Comparison of ENCODE assay signal across 1 cellular context in genomic region chr9:123425261-123425821, GRCh38.
TF ChIP-seq lines count a peak whose summit lies in the region.

No MANE protein-coding gene starts in this region.

TF ChIP-seq in WTC11, 78 proteins besides CTCF, POLR2A, EP300 and RAD21 (continued from another document):
- TF ChIP-seq ZMAT4 (CRISPR knock-in tag; IDR thresholded peaks at IDR 0.05): no peak
- TF ChIP-seq ZBTB21 (CRISPR knock-in tag; IDR thresholded peaks at IDR 0.05; ENCODE audit: borderline replicate concordance): no peak
- TF ChIP-seq IRF2 (CRISPR knock-in tag; IDR thresholded peaks at IDR 0.05; ENCODE audit: borderline replicate concordance, low read depth): no peak
- no peak for TF ChIP-seq ATF3 (CRISPR knock-in tag; conservative IDR thresholded peaks at IDR 0.05)
- no peak for TF ChIP-seq NR3C1 (CRISPR knock-in tag; conservative IDR thresholded peaks at IDR 0.05; ENCODE audit: low read depth)
- no peak for TF ChIP-seq TCF7 (CRISPR knock-in tag; IDR thresholded peaks at IDR 0.05; ENCODE audit: low read depth)
- TF ChIP-seq TEAD1 (CRISPR knock-in tag; IDR thresholded peaks at IDR 0.05): no peak
- no peak for TF ChIP-seq CREM (CRISPR knock-in tag; IDR thresholded peaks at IDR 0.05)
- TF ChIP-seq ZBTB43 (CRISPR knock-in tag; IDR thresholded peaks at IDR 0.05): no peak
- TF ChIP-seq OVOL2 (CRISPR knock-in tag; IDR thresholded peaks at IDR 0.05; ENCODE audit: borderline replicate concordance): no peak
- no peak for TF ChIP-seq ETV6 (CRISPR knock-in tag; IDR thresholded peaks at IDR 0.05)
- TF ChIP-seq ZNF671 (CRISPR knock-in tag; IDR thresholded peaks at IDR 0.05): no peak
TF ChIP-seq in WTC11: peak in this region for 0.
